Comparison of ENCODE assay signal across 23 cellular contexts in the genomic region with DNA sequence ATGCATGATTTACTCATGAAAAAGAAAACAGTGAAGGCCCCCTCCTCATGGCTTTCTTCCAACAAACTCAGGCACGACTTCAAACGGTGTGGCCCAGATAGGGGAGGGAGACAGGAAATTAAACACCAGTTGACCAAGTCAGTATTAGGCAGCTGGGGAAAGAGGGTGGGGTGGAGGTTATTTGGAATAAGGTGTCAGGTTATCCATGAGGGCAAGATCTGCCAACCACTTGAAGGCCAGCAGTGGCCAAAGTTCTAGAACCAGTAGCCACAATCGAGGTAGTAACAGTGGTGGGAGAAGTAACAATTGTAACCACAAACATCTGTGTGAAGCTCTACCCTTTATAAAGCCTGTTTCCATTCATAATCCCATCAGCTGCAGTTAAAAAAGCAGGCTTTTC.
DNase-seq lines count a peak whose midpoint lies in the region; ATAC-seq, FAIRE-seq and TF ChIP-seq lines count a peak whose summit lies in the region.
"Had no signal": no experiment of that assay in that cellular context is flagged by ENCODE, and none has a peak within 500 bp of the region (broad histone marks: within the 10 kb centered on the region; RNA-seq: fewer than 3 reads in every experiment).

No MANE protein-coding gene starts in this region.

- no peak overlapping the region for H2AFZ ChIP-seq in smooth muscle cell (ENCODE audit: low read depth)

- TF ChIP-seq POLR2A in H54 (IDR thresholded peaks at IDR 0.05; ENCODE audit: low read depth, low read length) = no peak

- H3K4me3 ChIP-seq in coronary artery = no peak overlapping the region
- H3K4me3 ChIP-seq in smooth muscle cell = no peak overlapping the region
- H3K4me3 ChIP-seq: GM12878, SK-N-MC had no signal

- no peaks in the 10 kb centered on the region for H3K36me3 ChIP-seq in smooth muscle cell (ENCODE audit: low read depth)
- H3K36me3 ChIP-seq: neutrophil had no signal

- H3F3A ChIP-seq in smooth muscle cell (ENCODE audit: low read depth) = no peaks in the 10 kb centered on the region

- TF ChIP-seq CTCF in coronary artery (IDR thresholded peaks at IDR 0.05) = no peak
- TF ChIP-seq CTCF in smooth muscle cell (IDR thresholded peaks at IDR 0.05; ENCODE audit: borderline replicate concordance, insufficient read depth, poor library complexity, severe bottlenecking) = no peak

- ATAC-seq in GM21717 (IDR thresholded peaks at IDR 0.05; ENCODE audit: unreplicated experiment) = no peak
- ATAC-seq: GM12878; stimulated activated naive CD8-positive, alpha-beta T cell treated with anti-CD3 and anti-CD28 coated beads, Interleukin-15, amount 100 ng/mL, for 72 hours had no signal

- no peaks in the 10 kb centered on the region for H4K20me1 ChIP-seq in smooth muscle cell (ENCODE audit: low read depth)

- DNase-seq in NCI-H1092 treated with DMSO at 0.1 percent for 48 hours (lab: John Stamatoyannopoulos, UW) (peak; percentile 40), NCI-H1092 (lab: John Stamatoyannopoulos, UW) (no peak), coronary artery (ENCODE audit: low spot score) (peak; percentile 33), mesenteric fat pad (ENCODE audit: low spot score) (peak; percentile 14), smooth muscle cell (lab: John Stamatoyannopoulos, UW; ENCODE audit: unreplicated experiment) (no peak), glomerular visceral epithelial cell (ENCODE audit: extremely low spot score) (no peak), H54 (ENCODE audit: insufficient read length, low spot score) (no peak)
- DNase-seq: 8988T; activated CD4-positive, alpha-beta memory T cell treated with anti-CD3 and anti-CD28 coated beads, Interleukin-2, amount 10 ng/mL, durations not matched to agents 7 days and 5 days; cortex of kidney; DND-41; glutamatergic neuron; KG1; stimulated activated CD4-positive, alpha-beta T cell treated with anti-CD3 and anti-CD28 coated beads, Interleukin-12 subunit alpha, Interleukin-12 subunit beta, amount 100 ng/mL, for 4 hours; stimulated activated naive CD8-positive, alpha-beta T cell treated with anti-CD3 and anti-CD28 coated beads, Interleukin-15, amount 100 ng/mL, for 72 hours; trophoblast cell had no signal

- H3K27me3 ChIP-seq in smooth muscle cell (ENCODE audit: low read depth) = no peaks in the 10 kb centered on the region
- H3K27me3 ChIP-seq: neutrophil had no signal

- no peak for FAIRE-seq in H54 (lab: Jason Lieb, UNC)
- FAIRE-seq: bronchial epithelial cell, endometrium, GM12878, RCC 7860 had no signal

- H3K4me2 ChIP-seq in smooth muscle cell = no peak overlapping the region

- H3K9me3 ChIP-seq in smooth muscle cell (replicated peaks; ENCODE audit: low read depth) = no peaks in the 10 kb centered on the region
- H3K9me3 ChIP-seq: neutrophil had no signal

- H3K9ac ChIP-seq in smooth muscle cell (ENCODE audit: low read depth) = no peak overlapping the region

- H3K79me2 ChIP-seq in smooth muscle cell (ENCODE audit: low read depth) = no peaks in the 10 kb centered on the region

- no peaks in the 10 kb centered on the region for H3K4me1 ChIP-seq in smooth muscle cell (ENCODE audit: low read depth)

- WGBS in smooth muscle cell (ENCODE audit: low lambda C conversion rate) = 61% methylated on average over 3 of the region's 3 CpGs

- H3K27ac ChIP-seq in coronary artery = no peak overlapping the region
- H3K27ac ChIP-seq in smooth muscle cell (ENCODE audit: low read depth) = peak overlapping the region; percentile 40
- H3K27ac ChIP-seq: neutrophil, SK-N-MC had no signal

Comparison
In these comparisons a context has a peak if more than half of its experiments do, and no peak if none do; other contexts are left out.
1. DNase-seq: peak in NCI-H1092 treated with DMSO at 0.1 percent for 48 hours (single experiment), coronary artery (single experiment) and mesenteric fat pad (single experiment); none in NCI-H1092 (single experiment), smooth muscle cell (single experiment), glomerular visceral epithelial cell (single experiment) and H54 (single experiment).